8 cellular contexts compared by ENCODE assay signal in genomic region chr14:30283822-30284446, GRCh38.
DNase-seq lines count a peak whose midpoint lies in the region; ATAC-seq and TF ChIP-seq lines count a peak whose summit lies in the region.

No MANE protein-coding gene starts in this region.

- no peaks in the 10 kb centered on the region for H3K36me3 ChIP-seq in Caco-2 (ENCODE audit: control insufficient read depth, insufficient read depth, low read length)

- ATAC-seq in GM18868 (IDR thresholded peaks at IDR 0.05; ENCODE audit: unreplicated experiment): peak; percentile 86
- ATAC-seq in HG02870 (IDR thresholded peaks at IDR 0.05; ENCODE audit: unreplicated experiment): no peak

- intact Hi-C loops in Caco-2 (cut with micrococcal nuclease; ENCODE audit: unreplicated experiment) (no loop called here), dorsolateral prefrontal cortex (cut with DNase I) (no loop called here)

- no peaks in the 10 kb centered on the region for H3K27me3 Mint-ChIP-seq in Caco-2 (ENCODE audit: insufficient read depth, unreplicated experiment)

- no peaks in the 10 kb centered on the region for H3K9me3 Mint-ChIP-seq in Caco-2 (ENCODE audit: unreplicated experiment)

- peak; percentile 48 to 52 for DNase-seq in Caco-2
- peak; percentile 50 for DNase-seq in NCI-H446 treated with DMSO at 0.1 percent for 48 hours (lab: John Stamatoyannopoulos, UW)
- DNase-seq in dorsolateral prefrontal cortex: peak in 1 of 10 donors; percentile 32
- DNase-seq in pons (ENCODE audit: low spot score): peak; percentile 12
- DNase-seq in cortex of kidney (lab: John Stamatoyannopoulos, UW): no peak
- no peak for DNase-seq in KG1 (lab: John Stamatoyannopoulos, UW)

- no TSS peak for BruUV-seq in Caco-2 (replicated peaks; lab: Mats Ljungman, UMichigan)

- H3K4me3 Mint-ChIP-seq in Caco-2 (ENCODE audit: unreplicated experiment): no peak overlapping the region

- H3K9me3 ChIP-seq in Caco-2: no peaks in the 10 kb centered on the region; the same call in 1 of the 2 replicates

- H3K27ac Mint-ChIP-seq in Caco-2 (ENCODE audit: unreplicated experiment): no peak overlapping the region

- no peaks in the 10 kb centered on the region for H3K4me1 ChIP-seq in Caco-2

- POLR2A ChIA-PET in Caco-2 (lab: Charles Lee): no interaction called here

- CTCF ChIA-PET in Caco-2 (lab: Charles Lee): interaction anchor here (0.7 to 1.1 kb wide), 6 partner anchors 11 to 327 kb away, joined by 3 to 16 read pairs (median 4); no protein-coding TSS in a partner anchor

- no peaks in the 10 kb centered on the region for H3K4me1 Mint-ChIP-seq in Caco-2 (ENCODE audit: low read depth, unreplicated experiment)

- TF ChIP-seq CTCF in Caco-2 (IDR thresholded peaks at IDR 0.05; ENCODE audit: insufficient read depth in 1 of 2, low read depth in 1 of 2, low read length in 1 of 2, severe bottlenecking in 1 of 2, unreplicated experiment in 1 of 2) (peak; percentile 54 to 73), dorsolateral prefrontal cortex (IDR thresholded peaks at IDR 0.05 in 54 of 56, conservative IDR thresholded peaks at IDR 0.05 in 2 of 56; ENCODE audit: low read depth in 1 of 56, partially characterized antibody in 56 of 56) (peak in 53 of 56 donors; percentile 28 to 63 (median 51))

- H3K36me3 Mint-ChIP-seq in Caco-2 (ENCODE audit: insufficient read depth, unreplicated experiment): no peaks in the 10 kb centered on the region

- H3K27me3 ChIP-seq in Caco-2 (replicated peaks; ENCODE audit: control insufficient read depth, insufficient read depth, low read length): no peaks in the 10 kb centered on the region
- H3K27me3 ChIP-seq in dorsolateral prefrontal cortex: no peaks in the 10 kb centered on the region

- H3K27ac ChIP-seq in dorsolateral prefrontal cortex: no peak overlapping the region

- H3K4me3 ChIP-seq in Caco-2 (ENCODE audit: low read depth, low read length) (no peak overlapping the region), dorsolateral prefrontal cortex (no peak overlapping the region)

Comparison
In these comparisons a context has a peak if more than half of its experiments do, and no peak if none do; other contexts are left out.
1. DNase-seq: peak in Caco-2 (2 of 2), NCI-H446 treated with DMSO at 0.1 percent for 48 hours (single experiment) and pons (single experiment); none in cortex of kidney (single experiment) and KG1 (single experiment).